In the genomic region with DNA sequence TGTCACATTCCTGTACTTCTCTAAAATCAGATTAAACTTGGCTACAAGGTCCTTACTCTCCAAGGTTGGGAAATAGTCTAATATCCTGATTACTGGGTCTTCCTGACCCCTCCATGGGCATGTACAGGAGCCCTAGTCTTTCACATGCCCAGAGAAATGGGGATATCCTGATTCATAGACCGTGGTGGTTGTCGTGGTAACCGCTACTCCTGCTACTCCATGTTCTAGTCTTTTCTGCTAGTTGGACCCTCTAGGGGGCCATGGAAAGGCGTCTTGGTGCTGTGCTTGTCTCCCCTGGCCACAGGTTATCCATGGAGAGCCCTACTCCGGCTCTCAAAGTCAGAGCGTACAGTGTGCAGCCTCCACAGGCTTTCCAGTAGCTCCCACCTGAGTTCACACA, we compare ENCODE assay signal across 22 cellular contexts. TPM values are rescaled to one million over a fixed set of nuclear protein-coding genes. Genes with fewer than 3 reads are reported as not detected.
DNase-seq lines count a peak whose midpoint lies in the region; ATAC-seq, FAIRE-seq and TF ChIP-seq lines count a peak whose summit lies in the region.
"Had no signal": no experiment of that assay in that cellular context is flagged by ENCODE, and none has a peak within 500 bp of the region (broad histone marks: within the 10 kb centered on the region; RNA-seq: fewer than 3 reads in every experiment).

No MANE protein-coding gene starts in this region.

- no peaks in the 10 kb centered on the region for H3K79me2 ChIP-seq in GM12878 (ENCODE audit: control insufficient read depth, insufficient read depth, low read length)

- H3K4me1 ChIP-seq in GM12878 (ENCODE audit: control insufficient read depth, insufficient read depth, low read length) (no peaks in the 10 kb centered on the region), mesenchymal stem cell (ENCODE audit: control insufficient read depth, insufficient read depth, low read depth, low read length) (no peaks in the 10 kb centered on the region)
- H3K4me1 ChIP-seq: HAP-1 had no signal

- no peak overlapping the region for H4K8ac ChIP-seq in mesenchymal stem cell (ENCODE audit: low read length)

- in situ Hi-C loops in GM12878 (cut with MboI), result no loop called here

- TF ChIP-seq EP300 in GM12878 (IDR thresholded peaks at IDR 0.05; ENCODE audit: borderline replicate concordance in 1 of 2, control insufficient read depth in 1 of 2, low read depth in 2 of 2, low read length in 2 of 2), result no peak

- BruUV-seq in GM12878 (replicated peaks; lab: Mats Ljungman, UMichigan), result no TSS peak

- no peak overlapping the region for H4K91ac ChIP-seq in mesenchymal stem cell (ENCODE audit: low read length)

- ATAC-seq in GM12878, result no peak
- ATAC-seq: HepG2 had no signal

- H3K36me3 ChIP-seq in GM12878 (ENCODE audit: control insufficient read depth in 2 of 2, insufficient read depth in 2 of 2, low read length in 1 of 2), result no peaks in the 10 kb centered on the region
- no peaks in the 10 kb centered on the region for H3K36me3 ChIP-seq in mesenchymal stem cell (ENCODE audit: control insufficient read depth in 1 of 2, insufficient read depth in 2 of 2, low read depth in 1 of 2, low read length in 2 of 2)
- no peaks in the 10 kb centered on the region for H3K36me3 ChIP-seq in H7 (replicated peaks; ENCODE audit: control insufficient read depth, insufficient read depth, low read length)
- H3K36me3 ChIP-seq: HAP-1 had no signal

- no peak overlapping the region for H2AK5ac ChIP-seq in mesenchymal stem cell (ENCODE audit: low read length, severe bottlenecking)

- no peaks in the 10 kb centered on the region for H3K27me3 ChIP-seq in GM12878 (replicated peaks in 1 of 2; ENCODE audit: control insufficient read depth in 2 of 2, insufficient read depth in 2 of 2, low read length in 1 of 2)
- no peaks in the 10 kb centered on the region for H3K27me3 ChIP-seq in mesenchymal stem cell (ENCODE audit: control insufficient read depth in 1 of 2, insufficient read depth in 1 of 2, low read length in 2 of 2)
- no peaks in the 10 kb centered on the region; the same call in 1 of the 2 replicates for H3K27me3 ChIP-seq in H7 (ENCODE audit: control insufficient read depth, insufficient read depth, low read length)

- CTCF ChIA-PET in GM12878 (lab: Yijun Ruan, JAX), result interaction anchor here (1.2 to 1.8 kb wide), 2 partner anchors 9 to 97 kb away, joined by 4 to 8 read pairs; no protein-coding TSS in a partner anchor

- no peaks in the 10 kb centered on the region for H4K20me1 ChIP-seq in GM12878 (ENCODE audit: control insufficient read depth, insufficient read depth)

- no peak overlapping the region for H3K4ac ChIP-seq in mesenchymal stem cell (ENCODE audit: low read depth in 1 of 2, low read length in 2 of 2)

- H3K4me2 ChIP-seq in GM12878 (ENCODE audit: control insufficient read depth, insufficient read depth) (no peak overlapping the region), mesenchymal stem cell (ENCODE audit: low read length, poor library complexity, severe bottlenecking) (no peak overlapping the region)

- no peaks in the 10 kb centered on the region for H3K79me1 ChIP-seq in mesenchymal stem cell (replicated peaks; ENCODE audit: low read length, poor library complexity, severe bottlenecking)

- DNase-seq in NCI-H1417 (lab: John Stamatoyannopoulos, UW) (peak in 2 of 3 experiments; percentile 3 to 5), NCI-H1417 treated with DMSO at 0.1 percent for 48 hours (lab: John Stamatoyannopoulos, UW) (no peak), GM12878 (ENCODE audit: low read depth, low spot score) (no peak), mesenchymal stem cell (no peak), H7 (no peak), NCI-H69 (lab: John Stamatoyannopoulos, UW) (no peak), AG08395 (ENCODE audit: low spot score) (no peak)
- DNase-seq: 8988T; ACHN; C1 segment of cervical spinal cord; Calu3; CD4-positive, alpha-beta T cell; DMS153; DMS79 treated with DMSO at 0.1 percent for 48 hours; EL; GOT3; HFFc6 had no signal

- H3K27ac ChIP-seq in GM12878 (ENCODE audit: control insufficient read depth, insufficient read depth), result no peak overlapping the region
- no peak overlapping the region for H3K27ac ChIP-seq in mesenchymal stem cell (ENCODE audit: low read length, poor library complexity, severe bottlenecking)

- H2BK12ac ChIP-seq in mesenchymal stem cell (ENCODE audit: low read length in 2 of 2), result no peak overlapping the region

- no peak overlapping the region for H3K18ac ChIP-seq in mesenchymal stem cell (ENCODE audit: low read depth in 1 of 2, low read length in 2 of 2)

- no peak overlapping the region for H3K14ac ChIP-seq in mesenchymal stem cell (ENCODE audit: low read length in 2 of 2)

- H3K4me3 ChIP-seq in GM12878 (no peak overlapping the region), mesenchymal stem cell (ENCODE audit: insufficient read depth in 1 of 2, low read depth in 1 of 2, low read length in 2 of 2) (no peak overlapping the region), H7 (ENCODE audit: insufficient read depth, low read depth, low read length) (no peak overlapping the region)
- H3K4me3 ChIP-seq: HAP-1 had no signal

- TF ChIP-seq POLR2A in GM12878 (IDR thresholded peaks at IDR 0.05; ENCODE audit: low read depth, low read length), result no peak

- POLR2A ChIA-PET in GM12878 (lab: Charles Lee), result interaction anchor here (1.4 kb wide), 1 partner anchor 10 kb away, joined by 3 read pairs; no protein-coding TSS in a partner anchor

- H2BK15ac ChIP-seq in mesenchymal stem cell (ENCODE audit: low read depth, poor library complexity, severe bottlenecking), result peak overlapping the region; percentile 17

- no peak overlapping the region for H2BK120ac ChIP-seq in mesenchymal stem cell (ENCODE audit: low read depth, low read length)

- TF ChIP-seq CTCF in GM12878 (IDR thresholded peaks at IDR 0.05 in 2 of 3, conservative IDR thresholded peaks at IDR 0.05 in 1 of 3; ENCODE audit: control insufficient read depth in 2 of 3, extremely low read depth in 1 of 3, insufficient read depth in 1 of 3, low read depth in 3 of 3, low read length in 3 of 3), result no peak

- intact Hi-C loops in GM12878 (cut with micrococcal nuclease; ENCODE audit: unreplicated experiment), result no loop called here

- no peak for TF ChIP-seq RAD21 in GM12878 (IDR thresholded peaks at IDR 0.05; ENCODE audit: insufficient read depth, low read depth, low read length)

- H3K23ac ChIP-seq in mesenchymal stem cell (ENCODE audit: low read length in 2 of 2), result peak overlapping the region in 1 of 2 experiments; percentile 14

- 81% methylated on average over 6 of the region's 6 CpGs for whole genome bisulfite sequencing in GM12878 (ENCODE audit: insufficient coverage, insufficient replicate concordance, low lambda C conversion rate, missing lambda C conversion rate)
- WGBS in mesenchymal stem cell, result 84% methylated on average over 6 of the region's 6 CpGs

- SMC1A ChIA-PET in GM12878 (lab: Charles Lee; ENCODE audit: uncharacterized antibody, unreplicated experiment), result interaction anchor here (1.0 to 3.5 kb wide), 5 partner anchors 9 to 105 kb away, joined by 3 to 19 read pairs (median 7); no protein-coding TSS in a partner anchor

- H3K9me3 ChIP-seq in GM12878 (replicated peaks; ENCODE audit: control insufficient read depth, insufficient read depth, low read length) (no peaks in the 10 kb centered on the region), mesenchymal stem cell (ENCODE audit: control insufficient read depth, low read length) (no peaks in the 10 kb centered on the region)
- H3K9me3 ChIP-seq: HAP-1 had no signal

- H3K9ac ChIP-seq in GM12878 (ENCODE audit: control insufficient read depth, insufficient read depth, low read length) (no peak overlapping the region), mesenchymal stem cell (ENCODE audit: low read length) (no peak overlapping the region)

- H2AFZ ChIP-seq in GM12878 (ENCODE audit: control insufficient read depth, low read depth, low read length) (no peak overlapping the region), mesenchymal stem cell (ENCODE audit: low read depth, low read length) (no peak overlapping the region)

- FAIRE-seq in GM12878 (lab: Jason Lieb, UNC), result no peak
- FAIRE-seq: G401.6, GM12892, HepG2, HTR-8/SVneo had no signal

- H2BK5ac ChIP-seq in mesenchymal stem cell (ENCODE audit: low read depth, low read length, poor library complexity, severe bottlenecking), result no peak overlapping the region

- RAD21 ChIA-PET in GM12878 (lab: Charles Lee; ENCODE audit: unreplicated experiment), result no interaction called here

TF ChIP-seq in GM12878, 131 proteins besides CTCF, POLR2A, EP300 and RAD21 (continues in another document):
- TF ChIP-seq BMI1 (IDR thresholded peaks at IDR 0.05; ENCODE audit: borderline replicate concordance), result peak; percentile 35; the same call in 1 of the 2 replicates

RNA-seq across cellular contexts. Expression of a gene that starts 13.1 kb away (rescaled TPM):
- 322 and 349 TPM in 2 replicates for total RNA-seq in GM12878 (2013; cell fraction: nucleolus; rRNA removed)
- total RNA-seq in GM12878 (2014; rRNA removed) (99.6 and 121 TPM in 2 replicates), GM12878 (2014; rRNA removed; fragmentation: Illumina TruSeq; extraction: Trizol) (115 and 120 TPM in 2 replicates), GM12878 (2021) (107 TPM in 2 replicates)
- 41.0 TPM for polyA plus RNA-seq in GM12878 (2011; ENCODE audit: low read depth)
- polyA plus RNA-seq in GM12878 (2011; rRNA removed) (63.3 and 66.4 TPM in 2 replicates), GM12878 (2014; fragmentation: Illumina TruSeq; extraction: Trizol) (91.5 and 109 TPM in 2 replicates), GM12878 (2014; fragmentation: Nextera tagmentation; extraction: Ambion mirVana) (10 to 100 TPM; 34.2 to 53.6 TPM), GM12878 (2014; rRNA removed) (45.4 and 50.3 TPM in 2 replicates), GM12878 (2016; fragmentation: Nextera tagmentation; extraction: Ambion mirVana) (10 to 100 TPM; 85.8 to 97.5 TPM)
- 39.5 and 46.7 TPM in 2 replicates for polyA plus RNA-seq in GM12878 (2011; cell fraction: cytosol; rRNA removed)
- 79.0 and 87.0 TPM in 2 replicates for polyA plus RNA-seq in GM12878 (2011; cell fraction: nucleus; rRNA removed)
- polyA plus RNA-seq in GM12878 (2012), result 34.3 and 59.6 TPM in 2 replicates
- 168 and 259 TPM in 2 replicates for polyA minus RNA-seq in GM12878 (2011; rRNA and poly(A)+ RNA removed)
- 57.7 and 59.8 TPM in 2 replicates for polyA minus RNA-seq in GM12878 (2011; cell fraction: cytosol; rRNA and poly(A)+ RNA removed)
- 151 and 195 TPM in 2 replicates for polyA minus RNA-seq in GM12878 (2011; cell fraction: nucleus; rRNA and poly(A)+ RNA removed)
- 42.0 TPM for polyA plus RNA-seq in mesenchymal stem cell (2013, experiment 1 of 2)
- 39.5 TPM for polyA plus RNA-seq in mesenchymal stem cell (2013, experiment 2 of 2)
- 6.7 and 9.5 TPM in 2 replicates for total RNA-seq in H7 (2014; rRNA removed; shearing (Covaris generic))

Comparison
In these comparisons a context has a peak if more than half of its experiments do, and no peak if none do; other contexts are left out.
1. DNase-seq: peak in NCI-H1417 (2 of 3); none in NCI-H1417 treated with DMSO at 0.1 percent for 48 hours (single experiment), GM12878 (single experiment), mesenchymal stem cell (single experiment), H7 (single experiment), NCI-H69 (single experiment) and AG08395 (single experiment).